ENCODE assay signal across 34 cellular contexts in genomic region chr2:152658221-152658620, GRCh38.
"Had no signal": no experiment of that assay in that cellular context is flagged by ENCODE, and none has a peak within 500 bp of the region (broad histone marks: within the 10 kb centered on the region; RNA-seq: fewer than 3 reads in every experiment).

No MANE protein-coding gene starts in this region.

- H3K27me3 ChIP-seq: adrenal gland, body of pancreas, brain microvascular endothelial cell, breast epithelium had no signal

- ATAC-seq: activated CD8-positive, alpha-beta T cell treated with anti-CD3 and anti-CD28 coated beads for 36 hours; activated naive CD4-positive, alpha-beta T cell treated with anti-CD3 and anti-CD28 coated beads, Interleukin-2, amount 50 U/mL, for 72 hours; activated T-cell treated with anti-CD3 and anti-CD28 coated beads, Interleukin-2, amount 50 U/mL, for 4 hours; activated T-cell treated with anti-CD3 and anti-CD28 coated beads, Interleukin-2, amount 50 U/mL, for 72 hours; activated T-helper 17 cell treated with anti-CD3 and anti-CD28 coated beads, Interleukin-2, amount 50 U/mL, for 72 hours; body of pancreas had no signal

- H3K4me3 ChIP-seq: adrenal gland, body of pancreas, breast epithelium had no signal

- FAIRE-seq: astrocyte, TTC549 had no signal

- H3K9me3 ChIP-seq: body of pancreas, breast epithelium had no signal

- DNase-seq: activated B cell treated with CpG ODN at 0.5 μM for 24 hours; activated CD4-positive, alpha-beta memory T cell treated with anti-CD3 and anti-CD28 coated beads for 36 hours; activated CD4-positive, alpha-beta T cell treated with anti-CD3 and anti-CD28 coated beads for 4 hours; activated CD4-positive, alpha-beta T cell treated with anti-CD3 and anti-CD28 coated beads, Interleukin-2, amount 10 ng/mL, durations not matched to agents 24 days and 14 days; activated CD4-positive, alpha-beta T cell treated with anti-CD3 and anti-CD28 coated beads, Interleukin-2, amount 50 U/mL, for 1 hour; activated CD4-positive, alpha-beta T cell treated with anti-CD3 and anti-CD28 coated beads, Interleukin-2, amount 50 U/mL, for 4 hours; activated CD4-positive, CD25-positive, alpha-beta regulatory T cell treated with anti-CD3 and anti-CD28 coated beads, Interleukin-2, amount 50 U/mL, for 72 hours; activated CD8-positive, alpha-beta memory T cell treated with anti-CD3 and anti-CD28 coated beads, Interleukin-2, amount 50 U/mL, for 4 hours; activated CD8-positive, alpha-beta T cell treated with anti-CD3 and anti-CD28 coated beads for 36 hours; activated effector memory CD4-positive, alpha-beta T cell treated with anti-CD3 and anti-CD28 coated beads, Interleukin-2, amount 50 U/mL, for 16 hours; activated gamma-delta T cell treated with Interleukin-2 at 50 U/mL for 16 hours; activated naive CD4-positive, alpha-beta T cell; activated naive CD4-positive, alpha-beta T cell treated with anti-CD3 and anti-CD28 coated beads for 36 hours; activated naive CD4-positive, alpha-beta T cell treated with anti-CD3 and anti-CD28 coated beads, Interleukin-2, amount 50 U/mL, for 16 hours; activated naive CD8-positive, alpha-beta T cell treated with anti-CD3 and anti-CD28 coated beads for 36 hours; activated T-cell treated with anti-CD3 and anti-CD28 coated beads for 4 hours; activated T-cell treated with anti-CD3 and anti-CD28 coated beads, Interleukin-2, amount 50 U/mL, for 1 hour; activated T-cell treated with anti-CD3 and anti-CD28 coated beads, Interleukin-2, amount 50 U/mL, for 4 hours; activated T-cell treated with anti-CD3 and anti-CD28 coated beads, Interleukin-2, amount 50 U/mL, for 72 hours; adrenal gland; amniotic stem cell; aorta; body of pancreas; brain microvascular endothelial cell; cerebellar nuclear complex; T-helper 1 cell; T-helper 2 cell; T-helper 9 cell had no signal

- H3K4me1 ChIP-seq: adrenal gland, body of pancreas, breast epithelium had no signal

- H3K27ac ChIP-seq: adrenal gland, body of pancreas, brain microvascular endothelial cell, breast epithelium, VCaP had no signal
